ENCODE assay signal across 8 cellular contexts in the genomic region with DNA sequence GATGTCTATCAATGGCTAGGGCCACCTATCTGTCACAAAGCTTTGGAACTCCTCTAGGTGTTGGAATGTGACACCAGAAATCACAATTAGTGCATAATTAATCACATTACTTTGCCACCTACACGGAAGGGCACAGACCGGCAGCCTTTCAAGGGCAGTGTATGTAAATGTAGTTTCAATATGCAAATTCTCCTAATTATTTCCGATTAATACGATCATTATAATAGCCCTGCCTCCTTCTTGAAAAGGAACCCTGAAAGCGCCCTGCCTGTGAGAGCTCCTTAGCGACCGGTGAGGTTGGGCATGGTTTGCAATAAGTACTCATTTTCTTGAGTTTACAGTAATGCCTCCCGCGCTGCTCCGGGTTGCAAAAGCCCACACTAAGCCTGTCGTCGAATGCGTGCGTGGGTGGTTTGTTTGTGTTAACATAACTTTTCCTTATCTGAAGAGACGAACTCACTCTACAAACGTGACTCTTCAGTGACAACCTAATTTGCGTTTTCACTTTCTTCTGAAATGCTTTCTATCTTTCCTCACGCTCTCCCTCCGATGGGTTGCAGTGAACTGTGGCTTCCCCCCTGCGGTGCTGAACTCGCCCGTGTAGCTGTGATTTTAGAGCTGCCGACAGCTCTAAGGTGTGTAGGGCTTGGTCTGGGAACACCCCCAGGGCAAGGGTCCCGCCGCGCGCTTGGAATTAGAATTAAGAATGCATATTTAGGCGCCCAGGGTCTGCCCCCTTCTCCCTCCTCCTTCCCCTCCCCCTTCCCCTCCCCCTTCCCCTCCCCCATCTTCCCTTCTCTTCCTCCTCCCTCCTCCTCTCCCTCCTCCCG. TPM values are rescaled to one million over a fixed set of nuclear protein-coding genes. Genes with fewer than 3 reads are reported as not detected.
A peak's percentile ranks its signal among the peaks of the same experiment; 100 is the strongest.
DNase-seq lines count a peak whose midpoint lies in the region; FAIRE-seq and TF ChIP-seq lines count a peak whose summit lies in the region.

No MANE protein-coding gene starts in this region.

- H4K20me1 ChIP-seq in osteoblast (ENCODE audit: insufficient read depth, low read length), result peaks cover 18% of the 10 kb centered on the region

- TF ChIP-seq CTCF in osteoblast (IDR thresholded peaks at IDR 0.05; ENCODE audit: extremely low read depth, low read depth, low read length), result no peak
- peak in 1 of 5 experiments; percentile 21 for TF ChIP-seq CTCF in transverse colon (IDR thresholded peaks at IDR 0.05)

- H3K27me3 ChIP-seq in MG63, result no peaks in the 10 kb centered on the region
- H3K27me3 ChIP-seq in osteoblast (ENCODE audit: insufficient read depth, low read length), result no peaks in the 10 kb centered on the region
- peaks cover 3% of the 10 kb centered on the region for H3K27me3 ChIP-seq in transverse colon

- H3K9me3 ChIP-seq in MG63 (no peaks in the 10 kb centered on the region; the same call in 1 of the 2 replicates), osteoblast (ENCODE audit: low read depth, low read length) (no peaks in the 10 kb centered on the region), transverse colon (no peaks in the 10 kb centered on the region)

- in situ Hi-C loops in transverse colon (cut with MboI; ENCODE audit: low pct_ligation_motif_present in 1 of 4, low pct_unique_long_range_greater_than_20kb in 1 of 4, low sequenced_read_pairs in 3 of 4), result loop anchor here in 2 of 4 donors (10.0 kb wide), 1 partner anchor 1256 kb away; no protein-coding TSS in a partner anchor

- H3K4me3 ChIP-seq in MG63 (peak overlapping the region; percentile 50), osteoblast (ENCODE audit: insufficient read depth, low read length) (peak overlapping the region; percentile 81), transverse colon (peak overlapping the region; percentile 48 to 66 (median 55))

- no peak for FAIRE-seq in H54 (lab: Jason Lieb, UNC)

- peak overlapping the region; percentile 87 for H3K4me2 ChIP-seq in osteoblast (ENCODE audit: insufficient read depth, low read length)

- no peak for TF ChIP-seq EP300 in transverse colon (IDR thresholded peaks at IDR 0.05; ENCODE audit: low read depth)

- peak overlapping the region; percentile 96 for H3K27ac ChIP-seq in osteoblast (ENCODE audit: low read depth, low read length)
- peak overlapping the region; percentile 93 to 100 (median 96) for H3K27ac ChIP-seq in transverse colon

- peak; percentile 92 for DNase-seq in DMS153 treated with DMSO at 0.1 percent for 48 hours (lab: John Stamatoyannopoulos, UW; ENCODE audit: unreplicated experiment)
- DNase-seq in MG63, result peak; percentile 80
- DNase-seq in SHP77 treated with DMSO at 0.1 percent for 48 hours (lab: John Stamatoyannopoulos, UW), result peak; percentile 79
- peak; percentile 51 to 61 (median 52) for DNase-seq in activated naive CD4-positive, alpha-beta T cell (lab: John Stamatoyannopoulos, UW)
- DNase-seq in globus pallidus (ENCODE audit: low spot score), result peak; percentile 72
- DNase-seq in osteoblast (ENCODE audit: insufficient read length, low spot score, missing footprints), result peak; percentile 84
- DNase-seq in transverse colon, result peak; percentile 69
- DNase-seq in H54 (ENCODE audit: insufficient read length, low spot score), result no peak

- 0 to 1% methylated on average over 14 to 28 of the region's 29 CpGs for WGBS in transverse colon (ENCODE audit: low coverage in 1 of 2), 2 donors

- intact Hi-C loops in transverse colon (cut with DNase I; ENCODE audit: low total_unique reads), result loop anchor here (10.0 kb wide), 1 partner anchor 1476 kb away; no protein-coding TSS in a partner anchor

- H3K4me1 ChIP-seq in osteoblast (ENCODE audit: insufficient read depth, low read length) (peaks cover 48% of the 10 kb centered on the region), transverse colon (peaks cover 16 to 54% (median 43%) of the 10 kb centered on the region in 4 donors)

- H2AFZ ChIP-seq in osteoblast (ENCODE audit: low read length), result peak overlapping the region; percentile 69

- H3K36me3 ChIP-seq in MG63 (peaks cover 11% of the 10 kb centered on the region; the same call in 1 of the 2 replicates), osteoblast (ENCODE audit: insufficient read depth, low read length) (peaks cover 3% of the 10 kb centered on the region), transverse colon (no peaks in the 10 kb centered on the region)

- peak; percentile 61 for TF ChIP-seq POLR2A in transverse colon (IDR thresholded peaks at IDR 0.05)
- TF ChIP-seq POLR2A in H54 (IDR thresholded peaks at IDR 0.05; ENCODE audit: low read depth, low read length), result no peak

- H3K79me2 ChIP-seq in osteoblast (ENCODE audit: insufficient read depth, low read length), result peaks cover 25% of the 10 kb centered on the region

RNA-seq across cellular contexts. Expression of a gene that starts 0.7 kb away (rescaled TPM):
- 64.1 and 77.3 TPM in 2 replicates for total RNA-seq in MG63 (2014; rRNA removed; shearing (Covaris generic); ENCODE audit: low replicate concordance)
- total RNA-seq in osteoblast (139 and 168 TPM in 2 replicates), transverse colon (100 to 1,000 TPM; 329 to 437 (median 382) TPM)
